In the genomic region with DNA sequence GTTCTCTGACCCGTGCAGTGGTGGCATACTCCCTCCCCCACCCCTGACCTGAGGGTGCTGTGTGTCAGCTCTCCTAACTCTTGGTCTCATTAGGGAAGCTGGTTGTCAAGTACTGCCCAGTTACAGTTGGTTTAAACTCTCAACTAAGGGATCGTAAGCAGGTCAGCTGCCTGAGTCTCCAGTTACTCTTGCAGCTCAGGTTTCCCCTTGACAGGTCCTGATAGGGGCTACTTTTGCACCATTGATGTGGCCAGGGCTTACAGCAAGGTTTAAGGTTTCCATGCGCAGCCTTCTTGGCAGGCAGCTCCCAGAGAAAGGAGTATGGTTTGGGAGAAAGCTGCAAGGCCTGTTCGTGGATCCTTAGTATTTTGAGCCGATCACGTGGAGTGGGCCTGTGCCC, we compare ENCODE assay signal across 13 cellular contexts.
DNase-seq lines count a peak whose midpoint lies in the region; ATAC-seq, FAIRE-seq and TF ChIP-seq lines count a peak whose summit lies in the region.
"Had no signal": no experiment of that assay in that cellular context is flagged by ENCODE, and none has a peak within 500 bp of the region (broad histone marks: within the 10 kb centered on the region; RNA-seq: fewer than 3 reads in every experiment).

No MANE protein-coding gene starts in this region.

- TF ChIP-seq CTCF in chondrocyte (IDR thresholded peaks at IDR 0.05) = no peak
- TF ChIP-seq CTCF in pancreas (IDR thresholded peaks at IDR 0.05) = no peak

- no peak for FAIRE-seq in pancreas (lab: Jason Lieb, UNC)
- FAIRE-seq: keratinocyte had no signal

- H3K36me3 ChIP-seq in pancreas = no peaks in the 10 kb centered on the region

- peaks cover 2% of the 10 kb centered on the region for H3K36me3 Mint-ChIP-seq in chondrocyte (ENCODE audit: low read depth)

- H3K27me3 ChIP-seq in pancreas = no peaks in the 10 kb centered on the region
- H3K27me3 ChIP-seq: BLaER1 had no signal

- no peaks in the 10 kb centered on the region for H3K27me3 Mint-ChIP-seq in chondrocyte (ENCODE audit: low read depth)
- H3K27me3 Mint-ChIP-seq: activated CD8-positive, alpha-beta memory T cell treated with anti-CD3 and anti-CD28 coated beads, Interleukin-2, amount 10 ng/mL, durations not matched to agents 7 days and 5 days had no signal

- H3K27ac ChIP-seq in pancreas = peak overlapping the region; percentile 3 to 56 (median 42)
- H3K27ac ChIP-seq: BLaER1 had no signal

- peak overlapping the region; percentile 84 for H3K27ac Mint-ChIP-seq in chondrocyte (ENCODE audit: unreplicated experiment)
- H3K27ac Mint-ChIP-seq: activated CD8-positive, alpha-beta memory T cell treated with anti-CD3 and anti-CD28 coated beads, Interleukin-2, amount 10 ng/mL, durations not matched to agents 7 days and 5 days had no signal

- no peak overlapping the region for H3K4me3 ChIP-seq in pancreas
- H3K4me3 ChIP-seq: BLaER1 had no signal

- peaks cover 67% of the 10 kb centered on the region for H3K4me1 Mint-ChIP-seq in chondrocyte (ENCODE audit: low read depth)

- peaks cover 23 to 62% (median 42%) of the 10 kb centered on the region in 3 donors for H3K4me1 ChIP-seq in pancreas

- peak; percentile 31 to 55 (median 39) for ATAC-seq in pancreas
- ATAC-seq in GM18861 (IDR thresholded peaks at IDR 0.05; ENCODE audit: unreplicated experiment) = no peak
- ATAC-seq in GM21423 (IDR thresholded peaks at IDR 0.05; ENCODE audit: unreplicated experiment) = no peak
- ATAC-seq in HG02852 (IDR thresholded peaks at IDR 0.05; ENCODE audit: unreplicated experiment) = no peak
- ATAC-seq: activated CD8-positive, alpha-beta memory T cell treated with anti-CD3 and anti-CD28 coated beads, Interleukin-2, amount 10 ng/mL, durations not matched to agents 7 days and 5 days had no signal

- no peaks in the 10 kb centered on the region for H3K9me3 ChIP-seq in pancreas

- no peak overlapping the region for H3K4me3 Mint-ChIP-seq in chondrocyte (ENCODE audit: unreplicated experiment)
- H3K4me3 Mint-ChIP-seq: activated CD8-positive, alpha-beta memory T cell treated with anti-CD3 and anti-CD28 coated beads, Interleukin-2, amount 10 ng/mL, durations not matched to agents 7 days and 5 days had no signal

- 34 to 45% methylated on average over 6 of the region's 6 CpGs for WGBS in pancreas, 2 donors

- intact Hi-C loops in pancreas (cut with DNase I) = no loop called here

- DNase-seq in COLO668 (lab: John Stamatoyannopoulos, UW; ENCODE audit: unreplicated experiment) (peak; percentile 21), NCI-H2029 treated with DMSO at 0.1 percent for 48 hours (lab: John Stamatoyannopoulos, UW) (peak; percentile 89), chondrocyte (ENCODE audit: low spot score) (no peak), pancreas (peak in 1 of 6 donors; percentile 44), SW480 (ENCODE audit: low spot score) (no peak)
- DNase-seq: activated CD8-positive, alpha-beta memory T cell treated with anti-CD3 and anti-CD28 coated beads, Interleukin-2, amount 10 ng/mL, durations not matched to agents 7 days and 5 days; NCI-H526 treated with DMSO at 0.1 percent for 48 hours; stimulated activated CD4-positive, alpha-beta T cell treated with anti-CD3 and anti-CD28 coated beads, Interleukin-4, amount 100 ng/mL, for 1 hour had no signal

- H3K9me3 Mint-ChIP-seq in chondrocyte (ENCODE audit: low read depth) = no peaks in the 10 kb centered on the region

Comparison
In these comparisons a context has a peak if more than half of its experiments do, and no peak if none do; other contexts are left out.
1. DNase-seq: peak in COLO668 (single experiment) and NCI-H2029 treated with DMSO at 0.1 percent for 48 hours (single experiment); none in chondrocyte (single experiment) and SW480 (single experiment).
2. ATAC-seq: peak in pancreas (4 of 4); none in GM18861 (single experiment), GM21423 (single experiment) and HG02852 (single experiment).